Comparison of ENCODE assay signal across 8 cellular contexts in genomic region chr17:47830991-47831933, GRCh38. TPM values are rescaled to one million over a fixed set of nuclear protein-coding genes. Genes with fewer than 3 reads are reported as not detected.
DNase-seq lines count a peak whose midpoint lies in the region; ATAC-seq and TF ChIP-seq lines count a peak whose summit lies in the region.

TSS of gene LRRC46 (plus strand) at chr17:47831670. CDS start at chr17:47831990, 320 bp downstream.
TSS of gene MRPL10 (minus strand) at chr17:47831541. CDS start at chr17:47831511, 30 bp downstream.

- DNase-seq in GM12864 (ENCODE audit: low read depth) (peak; percentile 66), NCI-H1092 treated with DMSO at 0.1 percent for 48 hours (lab: John Stamatoyannopoulos, UW) (peak; percentile 97), Right ventricle myocardium inferior (ENCODE audit: missing footprints) (peak; percentile 96), ovary (peak; percentile 94 to 97 (median 95)), tibial artery (peak; percentile 88 to 96)

- peak within 1 kb of the TSS; percentile 99 for H3K4me3 Mint-ChIP-seq in activated naive CD8-positive, alpha-beta T cell

- H3K4me3 ChIP-seq in GM12864 (ENCODE audit: low read depth, low read length) (peak within 1 kb of the TSS; percentile 82), ovary (peak within 1 kb of the TSS; percentile 52), tibial artery (peak within 1 kb of the TSS; percentile 59 to 65)

- no peaks in the 10 kb centered on the region for H3K27me3 Mint-ChIP-seq in activated naive CD8-positive, alpha-beta T cell

- H3K9me3 Mint-ChIP-seq in activated naive CD8-positive, alpha-beta T cell (ENCODE audit: low read depth): no peaks in the 10 kb centered on the region

- H3K4me1 ChIP-seq in ovary (ENCODE audit: insufficient read depth) (peaks cover 4% of the 10 kb centered on the region), tibial artery (peaks cover 4 to 21% (median 16%) of the 10 kb centered on the region in 4 donors)

- intact Hi-C loops in Right ventricle myocardium inferior (cut with DNase I): no loop called here
- intact Hi-C loops in ovary (cut with DNase I): no loop called here
- intact Hi-C loops in tibial artery (cut with DNase I; ENCODE audit: low total_unique reads): no loop called here

- TF ChIP-seq POLR2A in ovary (IDR thresholded peaks at IDR 0.05): peak; percentile 88

- ATAC-seq in HG02610 (IDR thresholded peaks at IDR 0.05; ENCODE audit: unreplicated experiment) (peak; percentile 89), SK-N-SH treated with all-trans-retinoic acid at 6 μM for 48 hours (peak; percentile 89), Right ventricle myocardium inferior (peak; percentile 96)

- no peak for TF ChIP-seq EP300 in ovary (IDR thresholded peaks at IDR 0.05)

- H3K36me3 ChIP-seq in ovary: no peaks in the 10 kb centered on the region
- H3K36me3 ChIP-seq in tibial artery: peaks cover 27 to 39% (median 32%) of the 10 kb centered on the region in 3 donors

- H3K27ac ChIP-seq in ovary (no peak within 1 kb of the TSS), tibial artery (peak within 1 kb of the TSS; percentile 69 to 77)

- H3K4me1 Mint-ChIP-seq in activated naive CD8-positive, alpha-beta T cell (ENCODE audit: low read depth): peaks cover 48% of the 10 kb centered on the region

- H3K27ac Mint-ChIP-seq in activated naive CD8-positive, alpha-beta T cell: peak within 1 kb of the TSS; percentile 97

- WGBS in ovary, 3 donors: 0% methylated on average over 42 of the region's 42 CpGs

- no peaks in the 10 kb centered on the region for H3K27me3 ChIP-seq in ovary
- H3K27me3 ChIP-seq in tibial artery: no peaks in the 10 kb centered on the region

- H3K9me3 ChIP-seq in ovary (no peaks in the 10 kb centered on the region), tibial artery (no peaks in the 10 kb centered on the region)

- H3K36me3 Mint-ChIP-seq in activated naive CD8-positive, alpha-beta T cell: no peaks in the 10 kb centered on the region

- TF ChIP-seq CTCF in GM12864 (IDR thresholded peaks at IDR 0.05; ENCODE audit: low read depth, low read length, missing control alignments): peak; percentile 25
- TF ChIP-seq CTCF in ovary (IDR thresholded peaks at IDR 0.05): no peak
- no peak for TF ChIP-seq CTCF in tibial artery (IDR thresholded peaks at IDR 0.05)

TF ChIP-seq in SK-N-SH treated with all-trans-retinoic acid at 6 μM for 48 hours, 23 proteins besides CTCF, POLR2A, EP300 and RAD21:
- 0 out of 2 replicates have a peak, but pooled peaks have one; percentile 12 for TF ChIP-seq CSDC2 (CRISPR knock-in tag; IDR thresholded peaks at IDR 0.05)
- peak; percentile 50; the same call in 1 of the 2 replicates for TF ChIP-seq TCF4 (CRISPR knock-in tag; IDR thresholded peaks at IDR 0.05; ENCODE audit: borderline replicate concordance)
- TF ChIP-seq, protein P1, sequence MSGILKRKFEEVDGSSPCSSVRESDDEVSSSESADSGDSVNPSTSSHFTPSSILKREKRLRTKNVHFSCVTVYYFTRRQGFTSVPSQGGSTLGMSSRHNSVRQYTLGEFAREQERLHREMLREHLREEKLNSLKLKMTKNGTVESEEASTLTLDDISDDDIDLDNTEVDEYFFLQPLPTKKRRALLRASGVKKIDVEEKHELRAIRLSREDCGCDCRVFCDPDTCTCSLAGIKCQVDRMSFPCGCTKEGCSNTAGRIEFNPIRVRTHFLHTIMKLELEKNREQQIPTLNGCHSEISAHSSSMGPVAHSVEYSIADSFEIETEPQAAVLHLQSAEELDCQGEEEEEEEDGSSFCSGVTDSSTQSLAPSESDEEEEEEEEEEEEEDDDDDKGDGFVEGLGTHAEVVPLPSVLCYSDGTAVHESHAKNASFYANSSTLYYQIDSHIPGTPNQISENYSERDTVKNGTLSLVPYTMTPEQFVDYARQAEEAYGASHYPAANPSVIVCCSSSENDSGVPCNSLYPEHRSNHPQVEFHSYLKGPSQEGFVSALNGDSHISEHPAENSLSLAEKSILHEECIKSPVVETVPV (CRISPR knock-in tag; IDR thresholded peaks at IDR 0.05): 0 out of 2 replicates have a peak, but pooled peaks have one; percentile 42
- no peak for TF ChIP-seq ZFP3 (CRISPR knock-in tag; IDR thresholded peaks at IDR 0.05)
- TF ChIP-seq TSHZ2 (CRISPR knock-in tag; IDR thresholded peaks at IDR 0.05): 0 out of 2 replicates have a peak, but pooled peaks have one; percentile 26
- TF ChIP-seq ESRRG (CRISPR knock-in tag; IDR thresholded peaks at IDR 0.05): 0 out of 2 replicates have a peak, but pooled peaks have one; percentile 32

RNA-seq across cellular contexts. Expression of gene LRRC46, which starts in this region (rescaled TPM):
- total RNA-seq in Right ventricle myocardium inferior (0.30 TPM), ovary (10 to 100 TPM in 1 of 7 donors, 1 to 10 TPM in 3, under 1 TPM in 3; 0.35 to 17.1 (median 1.2) TPM)
- polyA plus RNA-seq in ovary: 1 to 10 TPM in 1 of 2 donors, under 1 TPM in 1; 0.31 to 1.6 TPM

RNA-seq across cellular contexts. Expression of gene MRPL10, which starts in this region (rescaled TPM):
- total RNA-seq in Right ventricle myocardium inferior (54.9 TPM), ovary (10 to 100 TPM; 30.4 to 59.5 (median 48.4) TPM)
- 10 to 100 TPM; 55.9 to 64.4 TPM for polyA plus RNA-seq in ovary

Comparison
In these comparisons a context has a peak if more than half of its experiments do, and no peak if none do; other contexts are left out.
1. H3K27ac ChIP-seq: peak in tibial artery (2 of 2); none in ovary (0 of 2).
2. Peak in every context shown above with its lines, with median percentiles within 50 percentile points of each other: DNase-seq, H3K4me3 ChIP-seq and ATAC-seq.